ENCODE assay signal across 11 cellular contexts in the genomic region with DNA sequence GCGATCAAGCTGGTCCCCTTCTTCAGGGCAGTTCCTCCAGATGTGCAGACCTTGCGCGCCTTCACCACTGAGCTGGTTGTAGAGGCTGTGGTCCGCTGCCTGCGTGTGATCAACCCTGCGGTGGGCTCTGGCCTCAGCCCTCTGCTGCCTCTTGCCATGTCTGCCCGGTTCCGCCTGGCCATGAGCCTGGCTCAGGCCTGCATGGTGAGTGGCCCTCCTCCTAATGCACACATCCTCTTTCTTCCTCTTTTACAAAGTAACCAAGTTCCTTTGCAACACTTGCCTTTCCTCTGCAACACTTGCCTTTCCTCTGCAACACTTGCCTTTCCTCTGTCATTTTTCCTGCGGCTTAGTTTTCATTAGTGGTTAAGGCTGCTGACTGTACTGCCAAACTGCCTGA. TPM values are rescaled to one million over a fixed set of nuclear protein-coding genes. Genes with fewer than 3 reads are reported as not detected.
A peak's percentile ranks its signal among the peaks of the same experiment; 100 is the strongest.
DNase-seq lines count a peak whose midpoint lies in the region; ATAC-seq, FAIRE-seq and TF ChIP-seq lines count a peak whose summit lies in the region.
"Had no signal": no experiment of that assay in that cellular context is flagged by ENCODE, and none has a peak within 500 bp of the region (broad histone marks: within the 10 kb centered on the region; RNA-seq: fewer than 3 reads in every experiment).

No MANE protein-coding gene starts in this region.

- H4K20me1 ChIP-seq in GM12878 (ENCODE audit: control insufficient read depth, insufficient read depth), result no peaks in the 10 kb centered on the region

- H3K36me3 ChIP-seq in GM12878 (ENCODE audit: control insufficient read depth in 2 of 2, insufficient read depth in 2 of 2, low read length in 1 of 2) (no peaks in the 10 kb centered on the region), uterus (no peaks in the 10 kb centered on the region)

- TF ChIP-seq CTCF in NB4 (IDR thresholded peaks at IDR 0.05; ENCODE audit: low read depth, low read length) (no peak), GM12878 (IDR thresholded peaks at IDR 0.05 in 2 of 3, conservative IDR thresholded peaks at IDR 0.05 in 1 of 3; ENCODE audit: control insufficient read depth in 2 of 3, extremely low read depth in 1 of 3, insufficient read depth in 1 of 3, low read depth in 3 of 3, low read length in 3 of 3) (no peak), uterus (IDR thresholded peaks at IDR 0.05) (no peak)

- no peak for TF ChIP-seq RAD21 in GM12878 (IDR thresholded peaks at IDR 0.05; ENCODE audit: insufficient read depth, low read depth, low read length)

- BruUV-seq in GM12878 (replicated peaks; lab: Mats Ljungman, UMichigan), result no TSS peak

- H3K4me1 ChIP-seq in GM12878 (ENCODE audit: control insufficient read depth, insufficient read depth, low read length) (peaks cover 5% of the 10 kb centered on the region), uterus (no peaks in the 10 kb centered on the region)

- peaks cover 20% of the 10 kb centered on the region for H3K36me3 Mint-ChIP-seq in activated naive CD4-positive, alpha-beta T cell treated with anti-CD3 and anti-CD28 coated beads, Interleukin-2, amount 10 ng/mL, durations not matched to agents 7 days and 5 days
- peaks cover 7% of the 10 kb centered on the region for H3K36me3 Mint-ChIP-seq in stimulated activated memory B cell treated with anti-CD40 and anti-IgM and Interleukin-4, amounts not matched to agents 10 μg/mL and 1 μg/mL and 100 μg/mL, for 72 hours

- no peaks in the 10 kb centered on the region for H3K27me3 Mint-ChIP-seq in activated naive CD4-positive, alpha-beta T cell treated with anti-CD3 and anti-CD28 coated beads, Interleukin-2, amount 10 ng/mL, durations not matched to agents 7 days and 5 days
- H3K27me3 Mint-ChIP-seq in stimulated activated memory B cell treated with anti-CD40 and anti-IgM and Interleukin-4, amounts not matched to agents 10 μg/mL and 1 μg/mL and 100 μg/mL, for 72 hours, result no peaks in the 10 kb centered on the region

- FAIRE-seq in GM12878 (lab: Jason Lieb, UNC), result no peak
- FAIRE-seq: endometrium had no signal

- POLR2A ChIA-PET in GM12878 (lab: Charles Lee), result no interaction called here

- H3K9me3 ChIP-seq in GM12878 (replicated peaks; ENCODE audit: control insufficient read depth, insufficient read depth, low read length) (no peaks in the 10 kb centered on the region; the same call in 2 of the 3 replicates), uterus (no peaks in the 10 kb centered on the region)

- no peak for TF ChIP-seq POLR2A in NB4 (IDR thresholded peaks at IDR 0.05; ENCODE audit: extremely low read depth, insufficient read length)
- no peak for TF ChIP-seq POLR2A in GM12878 (IDR thresholded peaks at IDR 0.05; ENCODE audit: low read depth, low read length)
- no peak for TF ChIP-seq POLR2A in uterus (IDR thresholded peaks at IDR 0.05)

- SMC1A ChIA-PET in GM12878 (lab: Charles Lee; ENCODE audit: uncharacterized antibody, unreplicated experiment), result interaction anchor here (2.6 kb wide), 1 partner anchor 45 kb away, joined by 9 read pairs; no protein-coding TSS in a partner anchor

- H2AFZ ChIP-seq in GM12878 (ENCODE audit: control insufficient read depth, low read depth, low read length), result no peak overlapping the region

- no peak for TF ChIP-seq EP300 in GM12878 (IDR thresholded peaks at IDR 0.05; ENCODE audit: borderline replicate concordance in 1 of 2, control insufficient read depth in 1 of 2, low read depth in 2 of 2, low read length in 2 of 2)

- H3K79me2 ChIP-seq in GM12878 (ENCODE audit: control insufficient read depth, insufficient read depth, low read length), result peaks cover 3% of the 10 kb centered on the region; the same call in 1 of the 2 replicates

- intact Hi-C loops in GM12878 (cut with micrococcal nuclease; ENCODE audit: unreplicated experiment) (loop anchor here (5.0 kb wide), 1 partner anchor 45 kb away; no protein-coding TSS in a partner anchor), uterus (cut with DNase I; ENCODE audit: low total_unique reads) (no loop called here)

- in situ Hi-C loops in GM12878 (cut with MboI), result no loop called here

- peak overlapping the region; percentile 62 for H3K27ac Mint-ChIP-seq in activated naive CD4-positive, alpha-beta T cell treated with anti-CD3 and anti-CD28 coated beads, Interleukin-2, amount 10 ng/mL, durations not matched to agents 7 days and 5 days
- peak overlapping the region; percentile 91 for H3K27ac Mint-ChIP-seq in stimulated activated memory B cell treated with anti-CD40 and anti-IgM and Interleukin-4, amounts not matched to agents 10 μg/mL and 1 μg/mL and 100 μg/mL, for 72 hours

- peak overlapping the region; percentile 52 for H3K4me3 ChIP-seq in NB4 (ENCODE audit: low read depth, low read length)
- peak overlapping the region; percentile 62 for H3K4me3 ChIP-seq in GM12878
- H3K4me3 ChIP-seq in uterus, result no peak overlapping the region

- H3K4me2 ChIP-seq in GM12878 (ENCODE audit: control insufficient read depth, insufficient read depth), result peak overlapping the region; percentile 82
- H3K4me2 ChIP-seq: KMS-11 had no signal

- no peak for DNase-seq in activated naive CD4-positive, alpha-beta T cell treated with anti-CD3 and anti-CD28 coated beads, Interleukin-2, amount 10 ng/mL, durations not matched to agents 7 days and 5 days
- DNase-seq in activated naive CD4-positive, alpha-beta T cell (lab: John Stamatoyannopoulos, UW), result no peak
- DNase-seq in NB4 (ENCODE audit: low read depth) (peak; percentile 88), GM12878 (ENCODE audit: low read depth, low spot score) (no peak), NCI-H446 treated with DMSO at 0.1 percent for 48 hours (lab: John Stamatoyannopoulos, UW) (no peak), uterus (no peak)
- no peak for DNase-seq in effector CD4-positive, alpha-beta T cell
- DNase-seq: NCI-H526 had no signal

- H3K4me3 Mint-ChIP-seq in activated naive CD4-positive, alpha-beta T cell treated with anti-CD3 and anti-CD28 coated beads, Interleukin-2, amount 10 ng/mL, durations not matched to agents 7 days and 5 days, result peak overlapping the region; percentile 87
- H3K4me3 Mint-ChIP-seq in stimulated activated memory B cell treated with anti-CD40 and anti-IgM and Interleukin-4, amounts not matched to agents 10 μg/mL and 1 μg/mL and 100 μg/mL, for 72 hours, result peak overlapping the region; percentile 79

- no peaks in the 10 kb centered on the region for H3K9me3 Mint-ChIP-seq in activated naive CD4-positive, alpha-beta T cell treated with anti-CD3 and anti-CD28 coated beads, Interleukin-2, amount 10 ng/mL, durations not matched to agents 7 days and 5 days
- H3K9me3 Mint-ChIP-seq in stimulated activated memory B cell treated with anti-CD40 and anti-IgM and Interleukin-4, amounts not matched to agents 10 μg/mL and 1 μg/mL and 100 μg/mL, for 72 hours, result no peaks in the 10 kb centered on the region

- no peaks in the 10 kb centered on the region for H3K27me3 ChIP-seq in GM12878 (replicated peaks in 1 of 2; ENCODE audit: control insufficient read depth in 2 of 2, insufficient read depth in 2 of 2, low read length in 1 of 2)
- H3K27me3 ChIP-seq in uterus, result no peaks in the 10 kb centered on the region

- peak overlapping the region; percentile 48 for H3K9ac ChIP-seq in GM12878 (ENCODE audit: control insufficient read depth, insufficient read depth, low read length)
- H3K9ac ChIP-seq: KMS-11 had no signal

- H3K27ac ChIP-seq in GM12878 (ENCODE audit: control insufficient read depth, insufficient read depth) (peak overlapping the region; percentile 48), uterus (no peak overlapping the region)
- H3K27ac ChIP-seq: KMS-11 had no signal

- 49% methylated on average over 9 of the region's 9 CpGs for WGBS in GM12878 (ENCODE audit: insufficient coverage, insufficient replicate concordance, low lambda C conversion rate, missing lambda C conversion rate)

- ATAC-seq in GM12878, result peak; percentile 72
- ATAC-seq in stimulated activated memory B cell treated with anti-CD40 and anti-IgM and Interleukin-4, amounts not matched to agents 10 μg/mL and 1 μg/mL and 100 μg/mL, for 72 hours, result peak; percentile 82

- H3K4me1 Mint-ChIP-seq in activated naive CD4-positive, alpha-beta T cell treated with anti-CD3 and anti-CD28 coated beads, Interleukin-2, amount 10 ng/mL, durations not matched to agents 7 days and 5 days, result peaks cover 31% of the 10 kb centered on the region
- H3K4me1 Mint-ChIP-seq in stimulated activated memory B cell treated with anti-CD40 and anti-IgM and Interleukin-4, amounts not matched to agents 10 μg/mL and 1 μg/mL and 100 μg/mL, for 72 hours, result peaks cover 17% of the 10 kb centered on the region

- CTCF ChIA-PET in activated naive CD4-positive, alpha-beta T cell treated with anti-CD3 and anti-CD28 coated beads, Interleukin-2, amount 10 ng/mL, durations not matched to agents 7 days and 5 days (lab: Charles Lee), result no interaction called here
- CTCF ChIA-PET in GM12878 (lab: Yijun Ruan, JAX), result interaction anchor here (0.7 to 1.5 kb wide), 3 partner anchors 45 to 517 kb away, joined by 3 read pairs; no protein-coding TSS in a partner anchor

- RAD21 ChIA-PET in GM12878 (lab: Charles Lee; ENCODE audit: unreplicated experiment), result interaction anchor here (1.0 to 1.5 kb wide), 2 partner anchors 32 to 44 kb away, joined by 3 to 4 read pairs; a partner anchor contains a TSS

RNA-seq across cellular contexts. Expression of a gene that starts 1.8 kb away (rescaled TPM):
- total RNA-seq in GM12878 (2013; cell fraction: nucleolus; rRNA removed), result 10.7 and 13.9 TPM in 2 replicates
- total RNA-seq in GM12878 (2014; rRNA removed) (14.5 and 16.8 TPM in 2 replicates), GM12878 (2014; rRNA removed; fragmentation: Illumina TruSeq; extraction: Trizol) (5.1 and 5.2 TPM in 2 replicates), GM12878 (2021) (23.6 and 24.6 TPM in 2 replicates), uterus (10 to 100 TPM in 2 of 4 donors, 1 to 10 TPM in 2; 1.0 to 15.3 (median 10.6) TPM)
- polyA plus RNA-seq in GM12878 (2011; ENCODE audit: low read depth), result 6.6 TPM
- polyA plus RNA-seq in GM12878 (2011; rRNA removed) (4.4 and 13.9 TPM in 2 replicates), GM12878 (2014; fragmentation: Illumina TruSeq; extraction: Trizol) (1.8 and 5.0 TPM in 2 replicates), GM12878 (2014; fragmentation: Nextera tagmentation; extraction: Ambion mirVana) (1 to 10 TPM in 1 of 2 experiments, under 1 TPM in 1; 0.34 to 1.6 TPM), GM12878 (2014; rRNA removed) (15.1 and 18.6 TPM in 2 replicates), GM12878 (2016; fragmentation: Nextera tagmentation; extraction: Ambion mirVana) (10 to 100 TPM; 16.1 to 18.2 TPM)
- polyA plus RNA-seq in GM12878 (2011; cell fraction: cytosol; rRNA removed), result 15.9 and 18.7 TPM in 2 replicates
- polyA plus RNA-seq in GM12878 (2011; cell fraction: nucleus; rRNA removed), result 53.6 and 54.0 TPM in 2 replicates
- 13.8 and 18.2 TPM in 2 replicates for polyA plus RNA-seq in GM12878 (2012)
- 16.1 and 21.9 TPM in 2 replicates for polyA minus RNA-seq in GM12878 (2011; rRNA and poly(A)+ RNA removed)
- polyA minus RNA-seq in GM12878 (2011; cell fraction: cytosol; rRNA and poly(A)+ RNA removed), result 11.6 and 14.0 TPM in 2 replicates
- polyA minus RNA-seq in GM12878 (2011; cell fraction: nucleus; rRNA and poly(A)+ RNA removed), result 8.8 and 11.3 TPM in 2 replicates

RNA-seq across cellular contexts. Expression of a gene that starts 3.9 kb away (rescaled TPM):
- total RNA-seq in GM12878 (2013; cell fraction: nucleolus; rRNA removed), result 0.92 and 1.6 TPM in 2 replicates
- not detected in 2 replicates for total RNA-seq in GM12878 (2014; rRNA removed)
- not detected in 2 replicates for total RNA-seq in GM12878 (2014; rRNA removed; fragmentation: Illumina TruSeq; extraction: Trizol)
- 0.05 TPM in 2 replicates for total RNA-seq in GM12878 (2021)
- polyA plus RNA-seq in GM12878 (2011; ENCODE audit: low read depth), result 0.43 TPM
- polyA plus RNA-seq in GM12878 (2011; rRNA removed), result 0.03 and 0.19 TPM in 2 replicates
- polyA plus RNA-seq in GM12878 (2011; cell fraction: cytosol; rRNA removed), result 0.06 and 0.08 TPM in 2 replicates
- 0.86 and 1.4 TPM in 2 replicates for polyA plus RNA-seq in GM12878 (2011; cell fraction: nucleus; rRNA removed)
- 0.18 and 0.27 TPM in 2 replicates for polyA plus RNA-seq in GM12878 (2012)
- polyA plus RNA-seq in GM12878 (2014; fragmentation: Illumina TruSeq; extraction: Trizol), result 0.01 TPM in 1 of 2 replicates, not detected in the other
- polyA plus RNA-seq in GM12878 (2014; fragmentation: Nextera tagmentation; extraction: Ambion mirVana), result not detected
- 0.04 and 0.13 TPM in 2 replicates for polyA plus RNA-seq in GM12878 (2014; rRNA removed)
- under 1 TPM in 1 of 2 experiments, not detected in 1; 0.32 TPM for polyA plus RNA-seq in GM12878 (2016; fragmentation: Nextera tagmentation; extraction: Ambion mirVana)
- polyA minus RNA-seq in GM12878 (2011; rRNA and poly(A)+ RNA removed), result 0.10 and 0.29 TPM in 2 replicates
- polyA minus RNA-seq in GM12878 (2011; cell fraction: cytosol; rRNA and poly(A)+ RNA removed), result not detected in 2 replicates
- polyA minus RNA-seq in GM12878 (2011; cell fraction: nucleus; rRNA and poly(A)+ RNA removed), result 0.24 TPM in 1 of 2 replicates, not detected in the other
- total RNA-seq in uterus, result under 1 TPM in 2 of 4 donors, not detected in 2; 0.07 to 0.98 TPM

RNA-seq across cellular contexts. Expression of a gene that starts 27.4 kb away (rescaled TPM):
- not detected in 2 replicates for total RNA-seq in GM12878 (2013; cell fraction: nucleolus; rRNA removed)
- total RNA-seq in GM12878 (2014; rRNA removed) (not detected in 2 replicates), GM12878 (2014; rRNA removed; fragmentation: Illumina TruSeq; extraction: Trizol) (0.04 TPM in 1 of 2 replicates, not detected in the other), GM12878 (2021) (0.21 and 0.24 TPM in 2 replicates), uterus (not detected)
- 0.17 TPM for polyA plus RNA-seq in GM12878 (2011; ENCODE audit: low read depth)
- polyA plus RNA-seq in GM12878 (2011; rRNA removed) (0.08 TPM in 1 of 2 replicates, not detected in the other), GM12878 (2014; fragmentation: Illumina TruSeq; extraction: Trizol) (0.06 and 0.10 TPM in 2 replicates), GM12878 (2014; fragmentation: Nextera tagmentation; extraction: Ambion mirVana) (under 1 TPM in 1 of 2 experiments, not detected in 1; 0.02 TPM), GM12878 (2014; rRNA removed) (0.09 and 0.13 TPM in 2 replicates), GM12878 (2016; fragmentation: Nextera tagmentation; extraction: Ambion mirVana) (under 1 TPM in 1 of 2 experiments, not detected in 1; 0.09 TPM)
- 0.15 and 0.19 TPM in 2 replicates for polyA plus RNA-seq in GM12878 (2011; cell fraction: cytosol; rRNA removed)
- 0.13 and 0.22 TPM in 2 replicates for polyA plus RNA-seq in GM12878 (2011; cell fraction: nucleus; rRNA removed)
- polyA plus RNA-seq in GM12878 (2012), result 0.21 and 0.61 TPM in 2 replicates
- polyA minus RNA-seq in GM12878 (2011; rRNA and poly(A)+ RNA removed), result 0.10 TPM in 1 of 2 replicates, not detected in the other
- not detected in 2 replicates for polyA minus RNA-seq in GM12878 (2011; cell fraction: cytosol; rRNA and poly(A)+ RNA removed)
- not detected in 2 replicates for polyA minus RNA-seq in GM12878 (2011; cell fraction: nucleus; rRNA and poly(A)+ RNA removed)

RNA-seq across cellular contexts. Expression of a gene that starts 32.5 kb away (rescaled TPM):
- total RNA-seq in GM12878 (2013; cell fraction: nucleolus; rRNA removed), result 1.9 and 2.4 TPM in 2 replicates
- total RNA-seq in GM12878 (2014; rRNA removed), result 2.2 and 2.4 TPM in 2 replicates
- total RNA-seq in GM12878 (2014; rRNA removed; fragmentation: Illumina TruSeq; extraction: Trizol), result 1.0 and 1.3 TPM in 2 replicates
- total RNA-seq in GM12878 (2021), result 3.3 and 5.7 TPM in 2 replicates
- polyA plus RNA-seq in GM12878 (2011; ENCODE audit: low read depth), result 2.2 TPM
- polyA plus RNA-seq in GM12878 (2011; rRNA removed), result 0.13 and 0.53 TPM in 2 replicates
- 0.40 and 0.64 TPM in 2 replicates for polyA plus RNA-seq in GM12878 (2011; cell fraction: cytosol; rRNA removed)
- 1.5 and 2.0 TPM in 2 replicates for polyA plus RNA-seq in GM12878 (2011; cell fraction: nucleus; rRNA removed)
- 1.3 and 1.4 TPM in 2 replicates for polyA plus RNA-seq in GM12878 (2012)
- 0.70 and 0.97 TPM in 2 replicates for polyA plus RNA-seq in GM12878 (2014; fragmentation: Illumina TruSeq; extraction: Trizol)
- polyA plus RNA-seq in GM12878 (2014; fragmentation: Nextera tagmentation; extraction: Ambion mirVana), result under 1 TPM; 0.18 to 0.26 TPM
- polyA plus RNA-seq in GM12878 (2014; rRNA removed), result 4.4 and 4.8 TPM in 2 replicates
- 1 to 10 TPM in 1 of 2 experiments, under 1 TPM in 1; 0.76 to 3.4 TPM for polyA plus RNA-seq in GM12878 (2016; fragmentation: Nextera tagmentation; extraction: Ambion mirVana)
- polyA minus RNA-seq in GM12878 (2011; rRNA and poly(A)+ RNA removed), result 0.51 and 0.72 TPM in 2 replicates
- polyA minus RNA-seq in GM12878 (2011; cell fraction: cytosol; rRNA and poly(A)+ RNA removed), result 0.52 and 1.2 TPM in 2 replicates
- polyA minus RNA-seq in GM12878 (2011; cell fraction: nucleus; rRNA and poly(A)+ RNA removed), result 2.1 and 3.6 TPM in 2 replicates
- 10 to 100 TPM in 1 of 4 donors, 1 to 10 TPM in 3; 3.3 to 16.5 (median 8.0) TPM for total RNA-seq in uterus

RNA-seq across cellular contexts. Expression of a gene that starts 37.1 kb away (rescaled TPM):
- 0.81 and 1.5 TPM in 2 replicates for total RNA-seq in GM12878 (2013; cell fraction: nucleolus; rRNA removed)
- total RNA-seq in GM12878 (2014; rRNA removed), result 0.68 and 0.76 TPM in 2 replicates
- total RNA-seq in GM12878 (2014; rRNA removed; fragmentation: Illumina TruSeq; extraction: Trizol), result 0.81 and 1.0 TPM in 2 replicates
- total RNA-seq in GM12878 (2021), result 0.48 and 0.49 TPM in 2 replicates
- polyA plus RNA-seq in GM12878 (2011; ENCODE audit: low read depth), result 0.28 TPM
- polyA plus RNA-seq in GM12878 (2011; rRNA removed), result 0.85 and 0.87 TPM in 2 replicates
- polyA plus RNA-seq in GM12878 (2011; cell fraction: cytosol; rRNA removed), result 0.58 and 0.99 TPM in 2 replicates
- polyA plus RNA-seq in GM12878 (2011; cell fraction: nucleus; rRNA removed), result 0.84 and 0.88 TPM in 2 replicates
- 0.77 and 0.85 TPM in 2 replicates for polyA plus RNA-seq in GM12878 (2012)
- 0.68 and 0.86 TPM in 2 replicates for polyA plus RNA-seq in GM12878 (2014; fragmentation: Illumina TruSeq; extraction: Trizol)
- under 1 TPM; 0.34 to 0.47 TPM for polyA plus RNA-seq in GM12878 (2014; fragmentation: Nextera tagmentation; extraction: Ambion mirVana)
- 1.2 and 1.7 TPM in 2 replicates for polyA plus RNA-seq in GM12878 (2014; rRNA removed)
- polyA plus RNA-seq in GM12878 (2016; fragmentation: Nextera tagmentation; extraction: Ambion mirVana), result 1 to 10 TPM; 1.0 to 1.1 TPM
- 0.31 TPM in 1 of 2 replicates, not detected in the other for polyA minus RNA-seq in GM12878 (2011; rRNA and poly(A)+ RNA removed)
- not detected in 2 replicates for polyA minus RNA-seq in GM12878 (2011; cell fraction: cytosol; rRNA and poly(A)+ RNA removed)
- polyA minus RNA-seq in GM12878 (2011; cell fraction: nucleus; rRNA and poly(A)+ RNA removed), result 0.12 and 0.86 TPM in 2 replicates
- total RNA-seq in uterus, result 1 to 10 TPM in 3 of 4 donors, not detected in 1; 2.0 to 4.4 (median 3.0) TPM

Comparison
In these comparisons a context has a peak if more than half of its experiments do, and no peak if none do; other contexts are left out.
1. H3K4me3 ChIP-seq: peak in NB4 (single experiment) and GM12878 (single experiment); none in uterus (0 of 2).